ENCODE assay signal across 25 cellular contexts in the genomic region with DNA sequence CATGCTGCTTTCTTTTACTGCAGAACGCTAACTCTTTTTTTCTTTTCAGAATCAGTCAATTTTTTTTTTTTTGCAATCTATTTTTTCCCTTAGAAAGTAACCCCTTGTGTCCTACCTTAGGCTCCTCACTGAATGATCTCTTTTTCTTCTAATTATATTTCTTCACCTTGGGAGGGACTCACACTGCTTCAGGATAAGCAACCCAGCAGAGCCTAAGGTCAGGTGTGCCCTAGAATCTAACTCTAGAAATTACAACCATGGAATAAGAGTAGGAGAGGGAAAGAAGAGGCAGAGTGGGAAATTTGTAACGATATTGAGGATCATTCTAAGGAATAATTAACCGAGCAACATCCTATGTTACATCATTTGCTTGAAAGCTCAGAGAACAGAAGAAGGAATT.
"Had no signal": no experiment of that assay in that cellular context is flagged by ENCODE, and none has a peak within 500 bp of the region (broad histone marks: within the 10 kb centered on the region; RNA-seq: fewer than 3 reads in every experiment).

No MANE protein-coding gene starts in this region.

- H3K36me3 Mint-ChIP-seq: activated CD8-positive, alpha-beta memory T cell treated with anti-CD3 and anti-CD28 coated beads, Interleukin-2, amount 10 ng/mL, durations not matched to agents 7 days and 5 days; activated naive CD4-positive, alpha-beta T cell treated with anti-CD3 and anti-CD28 coated beads, Interleukin-2, amount 10 ng/mL, durations not matched to agents 7 days and 5 days; immature natural killer cell; naive thymus-derived CD8-positive, alpha-beta T cell had no signal

- H3K27me3 ChIP-seq: cardiac muscle cell, left lung, sigmoid colon, tibial artery had no signal

- H3K9me3 ChIP-seq: left lung, sigmoid colon, tibial artery had no signal

- H3K36me3 ChIP-seq: cardiac muscle cell, left lung, sigmoid colon, tibial artery had no signal

- H3K4me1 Mint-ChIP-seq: activated CD4-positive, alpha-beta T cell treated with anti-CD3 and anti-CD28 coated beads, Interleukin-2, amount 10 ng/mL, durations not matched to agents 7 days and 5 days; activated CD8-positive, alpha-beta memory T cell treated with anti-CD3 and anti-CD28 coated beads, Interleukin-2, amount 10 ng/mL, durations not matched to agents 7 days and 5 days; activated naive CD4-positive, alpha-beta T cell treated with anti-CD3 and anti-CD28 coated beads, Interleukin-2, amount 10 ng/mL, durations not matched to agents 7 days and 5 days; T-helper 17 cell had no signal

- H3K4me3 ChIP-seq: cardiac muscle cell, left lung, lung, sigmoid colon, smooth muscle cell, tibial artery had no signal

- H3K4me2 ChIP-seq: smooth muscle cell had no signal

- H3K4me3 Mint-ChIP-seq: activated CD4-positive, alpha-beta T cell treated with anti-CD3 and anti-CD28 coated beads, Interleukin-2, amount 10 ng/mL, durations not matched to agents 7 days and 5 days; activated CD8-positive, alpha-beta memory T cell treated with anti-CD3 and anti-CD28 coated beads, Interleukin-2, amount 10 ng/mL, durations not matched to agents 7 days and 5 days; activated CD8-positive, alpha-beta T cell treated with anti-CD3 and anti-CD28 coated beads for 36 hours; activated naive CD4-positive, alpha-beta T cell treated with anti-CD3 and anti-CD28 coated beads, Interleukin-2, amount 10 ng/mL, durations not matched to agents 7 days and 5 days; activated naive CD8-positive, alpha-beta T cell treated with anti-CD3 and anti-CD28 coated beads, Interleukin-2, amount 50 U/mL, for 24 hours; dendritic cell treated with granulocyte-macrophage colony-stimulating factor and Interleukin-4, amounts not matched to agents 40 ng/mL and 50 ng/mL, for 4 days; immature natural killer cell; naive thymus-derived CD8-positive, alpha-beta T cell; T-helper 17 cell had no signal

- H3K27ac ChIP-seq: cardiac muscle cell, left lung, sigmoid colon, tibial artery had no signal

- DNase-seq: activated CD4-positive, alpha-beta T cell treated with anti-CD3 and anti-CD28 coated beads, Interleukin-2, amount 10 ng/mL, durations not matched to agents 7 days and 5 days; activated CD8-positive, alpha-beta memory T cell treated with anti-CD3 and anti-CD28 coated beads, Interleukin-2, amount 10 ng/mL, durations not matched to agents 7 days and 5 days; activated CD8-positive, alpha-beta T cell treated with anti-CD3 and anti-CD28 coated beads for 36 hours; activated effector memory CD4-positive, alpha-beta T cell treated with anti-CD3 and anti-CD28 coated beads, Interleukin-2, amount 50 U/mL, for 16 hours; activated naive CD4-positive, alpha-beta T cell treated with anti-CD3 and anti-CD28 coated beads, Interleukin-2, amount 10 ng/mL, durations not matched to agents 7 days and 5 days; activated naive CD8-positive, alpha-beta T cell treated with anti-CD3 and anti-CD28 coated beads, Interleukin-2, amount 50 U/mL, for 24 hours; activated T-cell treated with anti-CD3 and anti-CD28 coated beads for 4 hours; effector CD4-positive, alpha-beta T cell; erythroblast; foreskin fibroblast; immature natural killer cell; kidney glomerular epithelial cell; left lung; naive thymus-derived CD8-positive, alpha-beta T cell; retina; sigmoid colon; stimulated activated CD4-positive, alpha-beta T cell treated with anti-CD3 and anti-CD28 coated beads, Interleukin-15, amount 100 ng/mL, for 24 hours; stimulated activated naive CD4-positive, alpha-beta T cell; T-helper 17 cell; tibial artery had no signal

- H3K9me3 Mint-ChIP-seq: activated CD4-positive, alpha-beta T cell treated with anti-CD3 and anti-CD28 coated beads, Interleukin-2, amount 10 ng/mL, durations not matched to agents 7 days and 5 days; activated CD8-positive, alpha-beta T cell treated with anti-CD3 and anti-CD28 coated beads for 36 hours; activated naive CD4-positive, alpha-beta T cell treated with anti-CD3 and anti-CD28 coated beads, Interleukin-2, amount 10 ng/mL, durations not matched to agents 7 days and 5 days; dendritic cell treated with granulocyte-macrophage colony-stimulating factor and Interleukin-4, amounts not matched to agents 40 ng/mL and 50 ng/mL, for 4 days; immature natural killer cell; naive thymus-derived CD8-positive, alpha-beta T cell had no signal

- H3K27me3 Mint-ChIP-seq: activated CD4-positive, alpha-beta T cell treated with anti-CD3 and anti-CD28 coated beads, Interleukin-2, amount 10 ng/mL, durations not matched to agents 7 days and 5 days; activated CD8-positive, alpha-beta memory T cell treated with anti-CD3 and anti-CD28 coated beads, Interleukin-2, amount 10 ng/mL, durations not matched to agents 7 days and 5 days; activated CD8-positive, alpha-beta T cell treated with anti-CD3 and anti-CD28 coated beads for 36 hours; activated naive CD4-positive, alpha-beta T cell treated with anti-CD3 and anti-CD28 coated beads, Interleukin-2, amount 10 ng/mL, durations not matched to agents 7 days and 5 days; activated naive CD8-positive, alpha-beta T cell treated with anti-CD3 and anti-CD28 coated beads, Interleukin-2, amount 50 U/mL, for 24 hours; dendritic cell treated with granulocyte-macrophage colony-stimulating factor and Interleukin-4, amounts not matched to agents 40 ng/mL and 50 ng/mL, for 4 days; naive thymus-derived CD8-positive, alpha-beta T cell; T-helper 17 cell had no signal

- H3K27ac Mint-ChIP-seq: activated CD4-positive, alpha-beta T cell treated with anti-CD3 and anti-CD28 coated beads, Interleukin-2, amount 10 ng/mL, durations not matched to agents 7 days and 5 days; activated CD8-positive, alpha-beta memory T cell treated with anti-CD3 and anti-CD28 coated beads, Interleukin-2, amount 10 ng/mL, durations not matched to agents 7 days and 5 days; activated CD8-positive, alpha-beta T cell treated with anti-CD3 and anti-CD28 coated beads for 36 hours; activated naive CD4-positive, alpha-beta T cell treated with anti-CD3 and anti-CD28 coated beads, Interleukin-2, amount 10 ng/mL, durations not matched to agents 7 days and 5 days; activated naive CD8-positive, alpha-beta T cell treated with anti-CD3 and anti-CD28 coated beads, Interleukin-2, amount 50 U/mL, for 24 hours; dendritic cell treated with granulocyte-macrophage colony-stimulating factor and Interleukin-4, amounts not matched to agents 40 ng/mL and 50 ng/mL, for 4 days; immature natural killer cell; T-helper 17 cell had no signal

- ATAC-seq: activated CD4-positive, CD25-positive, alpha-beta regulatory T cell treated with anti-CD3 and anti-CD28 coated beads, Interleukin-2, amount 50 U/mL, for 24 hours; activated CD8-positive, alpha-beta memory T cell treated with anti-CD3 and anti-CD28 coated beads, Interleukin-2, amount 10 ng/mL, durations not matched to agents 7 days and 5 days; activated CD8-positive, alpha-beta T cell treated with anti-CD3 and anti-CD28 coated beads for 36 hours; activated naive CD8-positive, alpha-beta T cell treated with anti-CD3 and anti-CD28 coated beads, Interleukin-2, amount 50 U/mL, for 24 hours; left lung; naive thymus-derived CD8-positive, alpha-beta T cell; T-helper 17 cell had no signal

- H3K4me1 ChIP-seq: sigmoid colon, tibial artery had no signal
